1 cellular context compared by ENCODE assay signal in the genomic region with DNA sequence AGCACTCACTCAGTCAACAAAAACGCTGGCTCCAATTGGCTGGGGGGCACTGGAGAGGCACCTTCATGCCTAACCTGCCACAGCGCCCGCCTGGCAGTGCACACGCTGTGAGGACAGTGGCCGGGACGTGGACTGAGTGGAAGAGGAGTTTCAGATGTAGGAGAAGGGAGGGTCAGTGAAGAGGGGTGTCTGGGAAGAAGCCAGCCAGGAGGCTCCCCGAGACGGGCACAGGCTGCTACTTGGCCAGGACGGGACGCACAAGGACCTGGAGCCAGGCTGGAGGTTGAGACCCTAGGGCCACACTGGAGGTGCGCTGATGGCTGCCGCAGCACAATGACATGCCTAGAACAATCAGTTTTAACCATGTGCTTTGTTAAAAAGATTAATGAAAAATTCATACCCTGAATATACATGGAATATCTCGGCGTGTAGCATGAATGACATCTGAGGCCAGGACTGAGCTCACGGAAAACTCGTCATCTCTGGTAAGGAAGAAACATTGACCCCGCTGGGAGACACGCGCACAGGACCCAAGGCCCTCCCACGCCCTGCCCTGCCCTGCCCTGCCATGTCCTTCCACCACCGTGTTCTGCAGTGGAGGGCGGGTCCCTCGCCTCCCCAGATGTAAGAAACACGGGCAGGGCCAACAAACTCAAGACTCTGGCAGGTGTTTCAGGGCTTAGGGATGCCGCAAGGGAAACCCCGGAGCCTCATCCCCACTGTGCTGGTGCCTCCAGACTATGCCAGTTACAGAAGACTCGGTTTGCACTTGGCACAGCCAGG.
TF ChIP-seq lines count a peak whose summit lies in the region.

No MANE protein-coding gene starts in this region.

TF ChIP-seq in H1, 55 proteins besides CTCF, POLR2A, EP300 and RAD21:
- TF ChIP-seq SIN3A (conservative IDR thresholded peaks at IDR 0.05 in 1 of 2, IDR thresholded peaks at IDR 0.05 in 1 of 2; ENCODE audit: low read depth in 1 of 2, low read length in 2 of 2) (no peak), JUN (IDR thresholded peaks at IDR 0.05; ENCODE audit: low read depth, low read length) (no peak), PHF8 (conservative IDR thresholded peaks at IDR 0.05; ENCODE audit: low read depth, low read length) (no peak), RXRA (IDR thresholded peaks at IDR 0.05; ENCODE audit: insufficient read depth, low read depth, low read length) (no peak), SP1 (IDR thresholded peaks at IDR 0.05; ENCODE audit: low read depth, low read length) (no peak), CEBPB (IDR thresholded peaks at IDR 0.05; ENCODE audit: low read depth, low read length) (no peak)
- TF ChIP-seq, protein P1, sequence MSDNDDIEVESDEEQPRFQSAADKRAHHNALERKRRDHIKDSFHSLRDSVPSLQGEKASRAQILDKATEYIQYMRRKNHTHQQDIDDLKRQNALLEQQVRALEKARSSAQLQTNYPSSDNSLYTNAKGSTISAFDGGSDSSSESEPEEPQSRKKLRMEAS (IDR thresholded peaks at IDR 0.05) = no peak
TF ChIP-seq in H1: peak in this region for 0.
